Comparison of ENCODE assay signal across 9 cellular contexts in genomic region chr2:148509703-148510036, GRCh38.
DNase-seq lines count a peak whose midpoint lies in the region; ATAC-seq, FAIRE-seq and TF ChIP-seq lines count a peak whose summit lies in the region.
"Had no signal": no experiment of that assay in that cellular context is flagged by ENCODE, and none has a peak within 500 bp of the region (broad histone marks: within the 10 kb centered on the region; RNA-seq: fewer than 3 reads in every experiment).

No MANE protein-coding gene starts in this region.

- H3K4me3 Mint-ChIP-seq in stimulated activated naive CD8-positive, alpha-beta T cell treated with anti-CD3 and anti-CD28 coated beads, Interleukin-15, Interleukin-2, amounts not matched to agents 100 ng/mL and 50 ng/mL, for 24 hours: peak overlapping the region; percentile 63
- peak overlapping the region; percentile 70 for H3K4me3 Mint-ChIP-seq in activated B cell treated with CpG ODN at 0.5 μM for 24 hours

- H3K4me3 ChIP-seq in kidney (ENCODE audit: low read length in 2 of 2): peak overlapping the region; percentile 15 to 62

- no peaks in the 10 kb centered on the region for H3K27me3 Mint-ChIP-seq in stimulated activated naive CD8-positive, alpha-beta T cell treated with anti-CD3 and anti-CD28 coated beads, Interleukin-15, Interleukin-2, amounts not matched to agents 100 ng/mL and 50 ng/mL, for 24 hours
- H3K27me3 Mint-ChIP-seq in activated B cell treated with CpG ODN at 0.5 μM for 24 hours: no peaks in the 10 kb centered on the region

- no peaks in the 10 kb centered on the region for H3K36me3 Mint-ChIP-seq in stimulated activated naive CD8-positive, alpha-beta T cell treated with anti-CD3 and anti-CD28 coated beads, Interleukin-15, Interleukin-2, amounts not matched to agents 100 ng/mL and 50 ng/mL, for 24 hours (ENCODE audit: low read depth)
- H3K36me3 Mint-ChIP-seq in activated B cell treated with CpG ODN at 0.5 μM for 24 hours (ENCODE audit: low read depth): no peaks in the 10 kb centered on the region

- CTCF ChIA-PET in activated B cell treated with CpG ODN at 0.5 μM for 24 hours (lab: Charles Lee): interaction anchor here (0.9 to 2.9 kb wide), 29 partner anchors 9 to 575 kb away, joined by 3 to 118 read pairs (median 4); partner anchors contain the start of genes MBD5 and ORC4

- H3K27ac ChIP-seq in kidney (ENCODE audit: low read depth in 2 of 2, low read length in 2 of 2): no peak overlapping the region

- no peak for DNase-seq in stimulated activated naive CD8-positive, alpha-beta T cell treated with anti-CD3 and anti-CD28 coated beads, Interleukin-15, Interleukin-2, amounts not matched to agents 100 U/mL and 50 U/mL, for 24 hours
- DNase-seq in activated B cell treated with CpG ODN at 0.5 μM for 24 hours (no peak), kidney (no peak), NCI-H446 (lab: John Stamatoyannopoulos, UW) (no peak), NCI-H510A (lab: John Stamatoyannopoulos, UW) (no peak)

- POLR2A ChIA-PET in activated B cell treated with CpG ODN at 0.5 μM for 24 hours (lab: Charles Lee): interaction anchor here (0.6 to 1.8 kb wide), 2 partner anchors 489 to 1062 kb away, joined by 7 to 10 read pairs; partner anchors contain the start of genes MBD5 and ORC4

- peak overlapping the region in 1 of 2 donors; percentile 62 for H3K9ac ChIP-seq in kidney (ENCODE audit: low read length in 2 of 2)

- peaks cover 3% of the 10 kb centered on the region in 2 donors for H3K4me1 ChIP-seq in kidney (ENCODE audit: control insufficient read depth in 1 of 2, insufficient read depth in 1 of 2, low read depth in 1 of 2, low read length in 2 of 2)

- H3K36me3 ChIP-seq in kidney (ENCODE audit: control insufficient read depth in 1 of 2, insufficient read depth in 2 of 2, low read length in 2 of 2): no peaks in the 10 kb centered on the region

- H3K9me3 ChIP-seq in kidney (ENCODE audit: control insufficient read depth in 1 of 2, low read length in 2 of 2): no peaks in the 10 kb centered on the region

- ATAC-seq in stimulated activated naive CD8-positive, alpha-beta T cell treated with anti-CD3 and anti-CD28 coated beads, Interleukin-15, Interleukin-2, amounts not matched to agents 100 U/mL and 50 U/mL, for 24 hours: no peak
- ATAC-seq in activated B cell treated with CpG ODN at 0.5 μM for 24 hours (ENCODE audit: low read depth): no peak
- ATAC-seq in HG03097 (IDR thresholded peaks at IDR 0.05; ENCODE audit: low FRiP score, unreplicated experiment): no peak
- ATAC-seq in HG03175 (IDR thresholded peaks at IDR 0.05; ENCODE audit: unreplicated experiment): no peak

- TF ChIP-seq CTCF in activated B cell treated with CpG ODN at 0.5 μM for 24 hours (IDR thresholded peaks at IDR 0.05) (no peak), kidney (IDR thresholded peaks at IDR 0.05; ENCODE audit: borderline replicate concordance, extremely low read depth, insufficient read depth) (no peak)

- peak overlapping the region; percentile 76 for H3K27ac Mint-ChIP-seq in stimulated activated naive CD8-positive, alpha-beta T cell treated with anti-CD3 and anti-CD28 coated beads, Interleukin-15, Interleukin-2, amounts not matched to agents 100 ng/mL and 50 ng/mL, for 24 hours
- no peak overlapping the region for H3K27ac Mint-ChIP-seq in activated B cell treated with CpG ODN at 0.5 μM for 24 hours

- intact Hi-C loops in activated B cell treated with CpG ODN at 0.5 μM for 24 hours (cut with micrococcal nuclease): loop anchor here (1.0 to 10.0 kb wide), 8 partner anchors 138 to 1055 kb away; partner anchors contain the start of gene ORC4
- intact Hi-C loops in kidney (cut with DNase I): no loop called here

- FAIRE-seq in kidney (lab: Jason Lieb, UNC): no peak

- H3K9me3 Mint-ChIP-seq in stimulated activated naive CD8-positive, alpha-beta T cell treated with anti-CD3 and anti-CD28 coated beads, Interleukin-15, Interleukin-2, amounts not matched to agents 100 ng/mL and 50 ng/mL, for 24 hours: no peaks in the 10 kb centered on the region
- H3K9me3 Mint-ChIP-seq in activated B cell treated with CpG ODN at 0.5 μM for 24 hours: no peaks in the 10 kb centered on the region
- H3K9me3 Mint-ChIP-seq: neural crest cell had no signal

- peaks cover 23% of the 10 kb centered on the region for H3K4me1 Mint-ChIP-seq in stimulated activated naive CD8-positive, alpha-beta T cell treated with anti-CD3 and anti-CD28 coated beads, Interleukin-15, Interleukin-2, amounts not matched to agents 100 ng/mL and 50 ng/mL, for 24 hours (ENCODE audit: low read depth)
- peaks cover 12% of the 10 kb centered on the region for H3K4me1 Mint-ChIP-seq in activated B cell treated with CpG ODN at 0.5 μM for 24 hours
